Comparison of ENCODE assay signal across 8 cellular contexts in the genomic region with DNA sequence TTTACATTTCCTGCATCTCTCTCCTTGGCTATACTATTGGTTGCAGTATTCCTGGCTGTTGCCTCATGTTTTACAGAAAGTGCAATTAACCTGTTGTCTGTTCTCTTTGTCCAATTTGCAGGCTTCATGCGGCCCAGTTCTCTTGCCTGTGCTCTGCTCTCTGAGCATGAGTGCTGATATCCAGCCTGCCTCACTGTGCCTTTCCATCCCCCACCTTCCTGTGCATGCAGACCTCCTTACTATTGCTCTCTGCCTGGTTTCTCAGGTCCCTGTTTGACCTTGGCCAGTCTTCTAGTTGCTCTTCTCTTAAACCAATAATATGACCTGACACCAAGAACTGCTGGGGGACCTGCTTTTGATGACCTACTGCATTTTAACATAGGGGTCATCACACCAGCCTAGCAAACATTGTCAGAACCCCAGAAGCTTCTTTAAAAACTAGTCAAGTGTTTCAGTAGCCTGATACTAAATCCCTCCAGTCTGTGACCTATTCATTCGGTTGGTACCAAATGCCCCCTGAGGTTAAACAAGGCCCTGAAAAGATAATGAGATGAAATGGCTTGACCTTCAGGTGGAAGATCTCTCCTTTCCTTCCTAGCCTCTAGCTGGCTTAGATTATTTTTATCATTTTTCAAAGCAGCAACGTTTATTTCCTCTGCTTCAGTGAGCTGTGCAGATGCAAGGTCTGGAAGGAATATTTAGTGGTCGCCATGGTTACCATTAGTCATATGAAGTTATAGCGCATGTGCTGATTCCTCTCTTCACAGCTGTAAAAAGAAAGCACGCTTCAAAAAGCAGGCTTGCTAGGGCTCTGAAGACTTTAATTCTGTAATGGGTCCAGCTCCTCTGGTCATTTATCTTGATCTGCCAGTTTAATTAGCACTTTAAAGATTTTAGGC.
DNase-seq lines count a peak whose midpoint lies in the region; ATAC-seq and TF ChIP-seq lines count a peak whose summit lies in the region.

No MANE protein-coding gene starts in this region.

- CTCF ChIA-PET in Caco-2 (lab: Charles Lee) = no interaction called here

- no peaks in the 10 kb centered on the region for H3K9me3 Mint-ChIP-seq in Caco-2 (ENCODE audit: unreplicated experiment)

- peaks cover 0 to 3% of the 10 kb centered on the region in 2 donors for H3K4me1 ChIP-seq in mucosa of rectum (ENCODE audit: control insufficient read depth in 2 of 2, insufficient read depth in 2 of 2, low read length in 2 of 2)
- peaks cover 4% of the 10 kb centered on the region; the same call in 1 of the 2 replicates for H3K4me1 ChIP-seq in Caco-2

- H3K27ac ChIP-seq in mucosa of rectum (ENCODE audit: low read depth in 2 of 2, low read length in 2 of 2) = peak overlapping the region; percentile 29 to 56

- H3K36me3 Mint-ChIP-seq in Caco-2 (ENCODE audit: insufficient read depth, unreplicated experiment) = no peaks in the 10 kb centered on the region

- H3K4me3 ChIP-seq in mucosa of rectum (ENCODE audit: low read length in 2 of 2) (no peak overlapping the region), Caco-2 (ENCODE audit: low read depth, low read length) (no peak overlapping the region)

- H3K4me1 Mint-ChIP-seq in Caco-2 (ENCODE audit: low read depth, unreplicated experiment) = peaks cover 6% of the 10 kb centered on the region

- H3K36me3 ChIP-seq in mucosa of rectum (ENCODE audit: control insufficient read depth in 2 of 2, insufficient read depth in 2 of 2, low read length in 2 of 2) (no peaks in the 10 kb centered on the region), Caco-2 (ENCODE audit: control insufficient read depth, insufficient read depth, low read length) (no peaks in the 10 kb centered on the region)

- no peak overlapping the region for H3K27ac Mint-ChIP-seq in Caco-2 (ENCODE audit: unreplicated experiment)

- H3K9ac ChIP-seq in mucosa of rectum (ENCODE audit: low read depth in 1 of 2, low read length in 2 of 2) = no peak overlapping the region

- POLR2A ChIA-PET in Caco-2 (lab: Charles Lee) = no interaction called here

- TF ChIP-seq CTCF in Caco-2 (IDR thresholded peaks at IDR 0.05; ENCODE audit: insufficient read depth in 1 of 2, low read depth in 1 of 2, low read length in 1 of 2, severe bottlenecking in 1 of 2, unreplicated experiment in 1 of 2) = no peak

- BruUV-seq in Caco-2 (replicated peaks; lab: Mats Ljungman, UMichigan) = no TSS peak

- DNase-seq in Right ventricle myocardium inferior (ENCODE audit: missing footprints) (no peak), cardiac septum (ENCODE audit: low spot score) (no peak), NCI-H1694 (lab: John Stamatoyannopoulos, UW) (peak; percentile 78), dermis blood vessel endothelial cell (peak; percentile 97), Caco-2 (no peak), NCI-H187 treated with DMSO at 0.1 percent for 48 hours (lab: John Stamatoyannopoulos, UW) (no peak)
- DNase-seq in activated CD4-positive, alpha-beta T cell treated with anti-CD3 and anti-CD28 coated beads for 48 hours = no peak

- peak; percentile 86 for ATAC-seq in Right ventricle myocardium inferior

- H3K9me3 ChIP-seq in mucosa of rectum (ENCODE audit: control insufficient read depth in 2 of 2, low read length in 2 of 2) (no peaks in the 10 kb centered on the region), Caco-2 (no peaks in the 10 kb centered on the region)

- no peaks in the 10 kb centered on the region for H3K27me3 ChIP-seq in mucosa of rectum (ENCODE audit: control insufficient read depth in 2 of 2, insufficient read depth in 2 of 2, low read length in 2 of 2)
- no peaks in the 10 kb centered on the region for H3K27me3 ChIP-seq in Caco-2 (replicated peaks; ENCODE audit: control insufficient read depth, insufficient read depth, low read length)

- no peak overlapping the region for H3K4me3 Mint-ChIP-seq in Caco-2 (ENCODE audit: unreplicated experiment)

- intact Hi-C loops in Right ventricle myocardium inferior (cut with DNase I) (loop anchor here (5.0 kb wide), 1 partner anchor 217 kb away; a partner anchor contains a TSS), cardiac septum (cut with DNase I) (no loop called here), Caco-2 (cut with micrococcal nuclease; ENCODE audit: unreplicated experiment) (no loop called here)

- H3K27me3 Mint-ChIP-seq in Caco-2 (ENCODE audit: insufficient read depth, unreplicated experiment) = no peaks in the 10 kb centered on the region

Comparison
In these comparisons a context has a peak if more than half of its experiments do, and no peak if none do; other contexts are left out.
1. DNase-seq: peak in NCI-H1694 (single experiment) and dermis blood vessel endothelial cell (single experiment); none in Right ventricle myocardium inferior (single experiment), cardiac septum (single experiment), Caco-2 (0 of 2), activated CD4-positive, alpha-beta T cell treated with anti-CD3 and anti-CD28 coated beads for 48 hours (single experiment) and NCI-H187 treated with DMSO at 0.1 percent for 48 hours (single experiment).